In genomic region chr1:26082020-26082350, GRCh38 we compare ENCODE assay signal across 1 cellular context.
TF ChIP-seq lines count a peak whose summit lies in the region.

No MANE protein-coding gene starts in this region.

TF ChIP-seq in K562, 482 proteins besides CTCF, POLR2A, EP300 and RAD21:
- TF ChIP-seq ZNF655 (CRISPR knock-in tag; IDR thresholded peaks at IDR 0.05) (no peak), ESRRA (IDR thresholded peaks at IDR 0.05; ENCODE audit: borderline replicate concordance, low read depth) (peak; percentile 30; the same call in 1 of the 2 replicates), TFAP4 (CRISPR knock-in tag; IDR thresholded peaks at IDR 0.05; ENCODE audit: borderline replicate concordance) (no peak), ARID1B (IDR thresholded peaks at IDR 0.05) (peak; percentile 42; the same call in 1 of the 2 replicates), TAL1 (IDR thresholded peaks at IDR 0.05) (peak; percentile 53; the same call in 1 of the 2 replicates), ZBTB11 (CRISPR knock-in tag; IDR thresholded peaks at IDR 0.05) (no peak), CBFA2T2 (conservative IDR thresholded peaks at IDR 0.05) (peak; percentile 63), RBFOX2 (IDR thresholded peaks at IDR 0.05; ENCODE audit: low read depth, low read length) (no peak), NR2C2 (CRISPR knock-in tag; IDR thresholded peaks at IDR 0.05) (no peak), NR2C2 (tag; IDR thresholded peaks at IDR 0.05) (peak; percentile 29; the same call in 1 of the 2 replicates), GTF3C2 (IDR thresholded peaks at IDR 0.05; ENCODE audit: borderline replicate concordance, extremely low read depth, insufficient read length) (peak; percentile 18), CBFA2T3 (IDR thresholded peaks at IDR 0.05) (peak; percentile 80), ZKSCAN1 (IDR thresholded peaks at IDR 0.05; ENCODE audit: low read depth, low read length) (peak; percentile 79), TCF3 (CRISPR knock-in tag; IDR thresholded peaks at IDR 0.05) (peak; percentile 56; the same call in 1 of the 2 replicates), SAP30 (IDR thresholded peaks at IDR 0.05; ENCODE audit: borderline replicate concordance, insufficient read depth, low read depth, low read length, poor library complexity, severe bottlenecking) (no peak), NR2C1 (IDR thresholded peaks at IDR 0.05) (peak; percentile 64; the same call in 1 of the 2 replicates), NR2C1 (tag; IDR thresholded peaks at IDR 0.05) (0 out of 2 replicates have a peak, but pooled peaks have one; percentile 37), PHF20 (IDR thresholded peaks at IDR 0.05; ENCODE audit: partially characterized antibody) (no peak)
